ENCODE assay signal across 8 cellular contexts in genomic region chr3:140972833-140973232, GRCh38. TPM values are rescaled to one million over a fixed set of nuclear protein-coding genes. Genes with fewer than 3 reads are reported as not detected.
DNase-seq lines count a peak whose midpoint lies in the region; ATAC-seq and TF ChIP-seq lines count a peak whose summit lies in the region.

No MANE protein-coding gene starts in this region.

- DNase-seq in AG09309 (ENCODE audit: low read depth), result peak; percentile 3
- peak; percentile 12 for DNase-seq in RPMI8226
- no peak for DNase-seq in left ventricle myocardium superior
- DNase-seq in effector CD4-positive, alpha-beta T cell, result no peak
- DNase-seq in activated gamma-delta T cell treated with Interleukin-2 at 50 U/mL for 16 hours, result no peak
- DNase-seq in WERI-Rb-1, result no peak

- no peak overlapping the region for H3K27ac ChIP-seq in WERI-Rb-1

- intact Hi-C loops in left ventricle myocardium superior (cut with micrococcal nuclease), result loop anchor here (10.0 kb wide), 1 partner anchor 48 kb away; no protein-coding TSS in a partner anchor

- H3K9me3 ChIP-seq in WERI-Rb-1 (ENCODE audit: severe bottlenecking), result no peaks in the 10 kb centered on the region

- peaks cover 25% of the 10 kb centered on the region for H3K36me3 ChIP-seq in WERI-Rb-1

- H3K27me3 ChIP-seq in WERI-Rb-1 (ENCODE audit: insufficient read depth, low read depth, severe bottlenecking), result no peaks in the 10 kb centered on the region

- TF ChIP-seq CTCF in AG09309 (IDR thresholded peaks at IDR 0.05; ENCODE audit: control insufficient read depth, insufficient read depth, low read depth, low read length, missing control alignments), result peak; percentile 8
- TF ChIP-seq CTCF in GM12872 (IDR thresholded peaks at IDR 0.05; ENCODE audit: insufficient read depth, low read depth, low read length), result 0 out of 3 replicates have a peak, but pooled peaks have one; percentile 16
- TF ChIP-seq CTCF in WERI-Rb-1 (IDR thresholded peaks at IDR 0.05; ENCODE audit: low read depth, low read length), result no peak

- H3K4me3 ChIP-seq in AG09309 (ENCODE audit: control insufficient read depth, low read depth, low read length) (no peak overlapping the region), WERI-Rb-1 (ENCODE audit: low read depth, low read length) (no peak overlapping the region)

- ATAC-seq in left ventricle myocardium superior (peak; percentile 45), GM21529 (IDR thresholded peaks at IDR 0.05; ENCODE audit: unreplicated experiment) (no peak)

RNA-seq across cellular contexts. Expression of gene SLC25A36, which starts 31.2 kb away (rescaled TPM):
- total RNA-seq in left ventricle myocardium superior, result 86.2 TPM

Comparison
In these comparisons a context has a peak if more than half of its experiments do, and no peak if none do; other contexts are left out.
1. DNase-seq: peak in AG09309 (single experiment) and RPMI8226 (single experiment); none in left ventricle myocardium superior (single experiment), effector CD4-positive, alpha-beta T cell (single experiment), activated gamma-delta T cell treated with Interleukin-2 at 50 U/mL for 16 hours (single experiment) and WERI-Rb-1 (single experiment).